Comparison of ENCODE assay signal across 18 cellular contexts in the genomic region with DNA sequence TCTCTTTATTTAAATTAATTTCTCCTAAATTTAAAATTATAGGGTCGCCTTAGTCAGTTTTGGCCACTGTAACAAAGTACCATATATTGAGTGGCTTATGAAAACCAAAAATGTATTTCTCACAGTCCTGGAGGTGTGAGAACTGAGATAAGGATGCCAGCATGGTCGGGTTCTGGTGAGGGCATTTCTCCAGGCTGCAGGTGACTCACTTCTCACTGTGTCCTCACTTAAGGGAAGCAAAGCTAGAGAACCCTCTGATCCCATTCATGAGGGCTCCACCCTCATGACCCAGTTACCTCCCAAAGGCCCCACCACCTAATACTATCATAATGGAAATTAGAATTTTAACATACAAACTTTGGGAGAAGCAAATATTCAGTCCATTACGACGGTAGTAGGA.
DNase-seq lines count a peak whose midpoint lies in the region; ATAC-seq, FAIRE-seq and TF ChIP-seq lines count a peak whose summit lies in the region.
"Had no signal": no experiment of that assay in that cellular context is flagged by ENCODE, and none has a peak within 500 bp of the region (broad histone marks: within the 10 kb centered on the region; RNA-seq: fewer than 3 reads in every experiment).

No MANE protein-coding gene starts in this region.

- no peak overlapping the region for H2BK12ac ChIP-seq in trophoblast cell (ENCODE audit: low read length)

- H3K18ac ChIP-seq in trophoblast cell (ENCODE audit: low read length) = no peak overlapping the region

- H4K91ac ChIP-seq in trophoblast cell (ENCODE audit: low read depth, low read length) = no peak overlapping the region

- H3K27ac Mint-ChIP-seq in activated T-cell treated with anti-CD3 and anti-CD28 coated beads, Interleukin-2, amount 50 U/mL, for 72 hours = no peak overlapping the region
- H3K27ac Mint-ChIP-seq: CD14-positive monocyte; CD8-positive, alpha-beta T cell; H9 had no signal

- H3K23ac ChIP-seq in trophoblast cell (ENCODE audit: low read length) = no peak overlapping the region

- no peak overlapping the region for H2AK5ac ChIP-seq in trophoblast cell (ENCODE audit: low read length)

- no peaks in the 10 kb centered on the region for H3K4me1 Mint-ChIP-seq in activated T-cell treated with anti-CD3 and anti-CD28 coated beads, Interleukin-2, amount 50 U/mL, for 72 hours (ENCODE audit: low read depth)
- H3K4me1 Mint-ChIP-seq: CD14-positive monocyte, H9 had no signal

- no peaks in the 10 kb centered on the region for H3K27me3 Mint-ChIP-seq in activated T-cell treated with anti-CD3 and anti-CD28 coated beads, Interleukin-2, amount 50 U/mL, for 72 hours (ENCODE audit: low read depth)

- H4K20me1 ChIP-seq in GM23248 (ENCODE audit: insufficient read depth) = no peaks in the 10 kb centered on the region
- no peaks in the 10 kb centered on the region for H4K20me1 ChIP-seq in PC-3 (ENCODE audit: low read length)

- no peaks in the 10 kb centered on the region for H3K79me1 ChIP-seq in trophoblast cell (ENCODE audit: low read length)

- H3K9me3 ChIP-seq in GM23248 (ENCODE audit: low read depth) (no peaks in the 10 kb centered on the region), PC-3 (ENCODE audit: low read length) (no peaks in the 10 kb centered on the region), trophoblast cell (ENCODE audit: insufficient read depth, low read depth, low read length) (peaks cover 1% of the 10 kb centered on the region)

- TF ChIP-seq CTCF in PC-3 (conservative IDR thresholded peaks at IDR 0.05; ENCODE audit: low read depth, low read length) (no peak), bronchial epithelial cell (IDR thresholded peaks at IDR 0.05; ENCODE audit: insufficient read depth, low read length, severe bottlenecking) (no peak)

- H3K9me2 ChIP-seq in GM23248 (ENCODE audit: insufficient read depth) (no peaks in the 10 kb centered on the region), PC-3 (replicated peaks; ENCODE audit: low read length) (no peaks in the 10 kb centered on the region)

- H3K27ac ChIP-seq in GM23248 (no peak overlapping the region), PC-3 (ENCODE audit: low read length) (no peak overlapping the region), trophoblast cell (ENCODE audit: low read depth, low read length) (no peak overlapping the region)
- H3K27ac ChIP-seq: A549 had no signal

- H3K79me2 ChIP-seq in GM23248 (ENCODE audit: insufficient read depth) (no peaks in the 10 kb centered on the region), PC-3 (ENCODE audit: low read length) (no peaks in the 10 kb centered on the region), trophoblast cell (ENCODE audit: control insufficient read depth, insufficient read depth, low read length, poor library complexity) (no peaks in the 10 kb centered on the region)

- H3K4ac ChIP-seq in trophoblast cell (ENCODE audit: low read depth, low read length) = no peak overlapping the region

- in situ Hi-C loops in GM23248 (cut with MboI) = no loop called here

- H3K4me1 ChIP-seq in GM23248 (ENCODE audit: insufficient read depth) = peaks cover 15% of the 10 kb centered on the region
- H3K4me1 ChIP-seq in PC-3 (ENCODE audit: insufficient read depth, low read length) = peaks cover 20% of the 10 kb centered on the region
- no peaks in the 10 kb centered on the region for H3K4me1 ChIP-seq in trophoblast cell (ENCODE audit: control insufficient read depth in 1 of 2, insufficient read depth in 2 of 2, low read length in 2 of 2)
- H3K4me1 ChIP-seq: A549 had no signal

- intact Hi-C loops in PC-3 (cut with micrococcal nuclease) = no loop called here

- H3K14ac ChIP-seq in trophoblast cell (ENCODE audit: low read length) = no peak overlapping the region

- H3K27me3 ChIP-seq in GM23248 (replicated peaks; ENCODE audit: insufficient read depth) (no peaks in the 10 kb centered on the region), PC-3 (ENCODE audit: low read length) (no peaks in the 10 kb centered on the region), bronchial epithelial cell (ENCODE audit: control insufficient read depth, insufficient read depth, low read length) (no peaks in the 10 kb centered on the region), trophoblast cell (ENCODE audit: insufficient read depth, low read length) (no peaks in the 10 kb centered on the region)

- H4K12ac ChIP-seq in trophoblast cell (ENCODE audit: low read depth, low read length) = no peak overlapping the region

- H3K4me3 ChIP-seq in GM23248 = no peak overlapping the region
- no peak overlapping the region for H3K4me3 ChIP-seq in PC-3 (ENCODE audit: low read length)
- no peak overlapping the region for H3K4me3 ChIP-seq in bronchial epithelial cell (ENCODE audit: low read depth, low read length)
- H3K4me3 ChIP-seq in trophoblast cell (ENCODE audit: low read depth, low read length) = no peak overlapping the region
- H3K4me3 ChIP-seq: A549, GM12878 had no signal

- H4K8ac ChIP-seq in trophoblast cell (ENCODE audit: low read depth, low read length) = no peak overlapping the region

- no peak overlapping the region for H2BK5ac ChIP-seq in trophoblast cell (ENCODE audit: low read depth, low read length, poor library complexity)

- FAIRE-seq in bronchial epithelial cell (lab: Jason Lieb, UNC) = no peak
- FAIRE-seq: A549, D721Med, GM12878, GM18507 had no signal

- POLR2A ChIA-PET in PC-3 (lab: Charles Lee; ENCODE audit: unreplicated experiment) = no interaction called here

- no peak overlapping the region for H3K4me2 ChIP-seq in GM23248 (ENCODE audit: unreplicated experiment)
- no peak overlapping the region for H3K4me2 ChIP-seq in PC-3 (ENCODE audit: low read length)
- H3K4me2 ChIP-seq in trophoblast cell (ENCODE audit: low read length) = no peak overlapping the region
- H3K4me2 ChIP-seq: A549 had no signal

- no TSS peak for BruUV-seq in PC-3 (replicated peaks; lab: Mats Ljungman, UMichigan)

- no peaks in the 10 kb centered on the region for H3K36me3 ChIP-seq in GM23248 (ENCODE audit: low read depth)
- no peaks in the 10 kb centered on the region for H3K36me3 ChIP-seq in PC-3 (ENCODE audit: low read depth, low read length)
- no peaks in the 10 kb centered on the region for H3K36me3 ChIP-seq in bronchial epithelial cell (ENCODE audit: control insufficient read depth, insufficient read depth, low read length)
- H3K36me3 ChIP-seq in trophoblast cell (ENCODE audit: control insufficient read depth in 1 of 2, insufficient read depth in 2 of 2, low read length in 2 of 2) = no peaks in the 10 kb centered on the region

- H3K9ac ChIP-seq in GM23248 = no peak overlapping the region
- no peak overlapping the region for H3K9ac ChIP-seq in PC-3 (ENCODE audit: low read length)
- no peak overlapping the region for H3K9ac ChIP-seq in trophoblast cell (ENCODE audit: low read length)

- peaks cover 3% of the 10 kb centered on the region in 2 donors for H3K36me3 Mint-ChIP-seq in activated T-cell treated with anti-CD3 and anti-CD28 coated beads, Interleukin-2, amount 50 U/mL, for 72 hours (ENCODE audit: insufficient read depth in 2 of 2)
- H3K36me3 Mint-ChIP-seq: CD14-positive monocyte; CD8-positive, alpha-beta T cell had no signal

- CTCF ChIA-PET in PC-3 (lab: Charles Lee) = no interaction called here

- no peaks in the 10 kb centered on the region for H3F3A ChIP-seq in GM23248 (ENCODE audit: insufficient read depth)
- H3F3A ChIP-seq in PC-3 (ENCODE audit: low read length, unreplicated experiment) = no peaks in the 10 kb centered on the region

- 15 to 22% methylated on average over 4 of the region's 4 CpGs for WGBS in GM23248 (ENCODE audit: low coverage in 1 of 2, low lambda C conversion rate in 2 of 2, missing lambda C conversion rate in 2 of 2), 2 experiments
- no CpG with 5 or more reads among the region's 4 CpGs for WGBS in trophoblast cell (ENCODE audit: extremely low coverage, insufficient coverage, insufficient read length)

- H2AFZ ChIP-seq in GM23248 = no peak overlapping the region
- H2AFZ ChIP-seq in PC-3 (ENCODE audit: low read length) = no peak overlapping the region
- H2AFZ ChIP-seq in trophoblast cell (ENCODE audit: insufficient read depth, low read length, poor library complexity) = no peak overlapping the region

- H2BK120ac ChIP-seq in trophoblast cell (ENCODE audit: insufficient read depth, low read length, poor library complexity) = no peak overlapping the region

- DNase-seq in GM23248 (peak; percentile 49), PC-3 (peak; percentile 31), bronchial epithelial cell (ENCODE audit: low read depth) (peak; percentile 16), trophoblast cell (peak; percentile 76 to 81), germinal center (ENCODE audit: low spot score) (no peak)
- DNase-seq in activated T-cell treated with anti-CD3 and anti-CD28 coated beads, Interleukin-2, amount 50 U/mL, for 72 hours = no peak
- DNase-seq: CD8-positive, alpha-beta T cell; COR-L47; DMS153; DMS79 treated with DMSO at 0.1 percent for 48 hours; GOT3; H9 had no signal

- no peak overlapping the region for H3K4me3 Mint-ChIP-seq in activated T-cell treated with anti-CD3 and anti-CD28 coated beads, Interleukin-2, amount 50 U/mL, for 72 hours
- H3K4me3 Mint-ChIP-seq: CD14-positive monocyte; CD8-positive, alpha-beta T cell; H9 had no signal

- ATAC-seq in PC-3 = no peak; the same call in 1 of the 2 replicates
- ATAC-seq in SK-N-SH treated with all-trans-retinoic acid at 6 μM for 48 hours = no peak
- no peak for ATAC-seq in activated T-cell treated with anti-CD3 and anti-CD28 coated beads, Interleukin-2, amount 50 U/mL, for 72 hours (replicated peaks in 1 of 2)
- ATAC-seq: A549; CD8-positive, alpha-beta T cell; GM12878 had no signal

- H3K9me3 Mint-ChIP-seq in activated T-cell treated with anti-CD3 and anti-CD28 coated beads, Interleukin-2, amount 50 U/mL, for 72 hours = peaks cover 6 to 9% of the 10 kb centered on the region in 2 donors

TF ChIP-seq in SK-N-SH treated with all-trans-retinoic acid at 6 μM for 48 hours, 23 proteins besides CTCF, POLR2A, EP300 and RAD21:
- TF ChIP-seq, protein P1, sequence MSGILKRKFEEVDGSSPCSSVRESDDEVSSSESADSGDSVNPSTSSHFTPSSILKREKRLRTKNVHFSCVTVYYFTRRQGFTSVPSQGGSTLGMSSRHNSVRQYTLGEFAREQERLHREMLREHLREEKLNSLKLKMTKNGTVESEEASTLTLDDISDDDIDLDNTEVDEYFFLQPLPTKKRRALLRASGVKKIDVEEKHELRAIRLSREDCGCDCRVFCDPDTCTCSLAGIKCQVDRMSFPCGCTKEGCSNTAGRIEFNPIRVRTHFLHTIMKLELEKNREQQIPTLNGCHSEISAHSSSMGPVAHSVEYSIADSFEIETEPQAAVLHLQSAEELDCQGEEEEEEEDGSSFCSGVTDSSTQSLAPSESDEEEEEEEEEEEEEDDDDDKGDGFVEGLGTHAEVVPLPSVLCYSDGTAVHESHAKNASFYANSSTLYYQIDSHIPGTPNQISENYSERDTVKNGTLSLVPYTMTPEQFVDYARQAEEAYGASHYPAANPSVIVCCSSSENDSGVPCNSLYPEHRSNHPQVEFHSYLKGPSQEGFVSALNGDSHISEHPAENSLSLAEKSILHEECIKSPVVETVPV (CRISPR knock-in tag; IDR thresholded peaks at IDR 0.05) = no peak
- TF ChIP-seq BACH2 (CRISPR knock-in tag; IDR thresholded peaks at IDR 0.05; ENCODE audit: borderline replicate concordance) (no peak), ESRRG (CRISPR knock-in tag; IDR thresholded peaks at IDR 0.05) (no peak), CSDC2 (CRISPR knock-in tag; IDR thresholded peaks at IDR 0.05) (no peak), ZFP30 (CRISPR knock-in tag; IDR thresholded peaks at IDR 0.05) (no peak)

Comparison
In these comparisons a context has a peak if more than half of its experiments do, and no peak if none do; other contexts are left out.
1. DNase-seq: peak in GM23248 (single experiment), PC-3 (single experiment), bronchial epithelial cell (single experiment) and trophoblast cell (2 of 2); none in activated T-cell treated with anti-CD3 and anti-CD28 coated beads, Interleukin-2, amount 50 U/mL, for 72 hours (0 of 2) and germinal center (single experiment).